ENCODE assay signal across 9 cellular contexts in genomic region chr11:108734956-108735559, GRCh38.
DNase-seq lines count a peak whose midpoint lies in the region; FAIRE-seq and TF ChIP-seq lines count a peak whose summit lies in the region.
"Had no signal": no experiment of that assay in that cellular context is flagged by ENCODE, and none has a peak within 500 bp of the region (broad histone marks: within the 10 kb centered on the region; RNA-seq: fewer than 3 reads in every experiment).

No MANE protein-coding gene starts in this region.

- 0 out of 2 replicates have a peak, but pooled peaks cover 6% of the 10 kb centered on the region for H4K20me1 ChIP-seq in OCI-LY7 (ENCODE audit: insufficient read depth, low read length)

- no peak overlapping the region for H3K4me2 ChIP-seq in OCI-LY7 (ENCODE audit: low read length)

- no TSS peak for BruUV-seq in OCI-LY7 (replicated peaks; lab: Mats Ljungman, UMichigan)

- no peak overlapping the region for H3K27ac ChIP-seq in 22Rv1
- no peak overlapping the region for H3K27ac ChIP-seq in OCI-LY7 (ENCODE audit: low read depth, low read length, poor library complexity, severe bottlenecking)
- H3K27ac ChIP-seq: right atrium auricular region had no signal

- no peak overlapping the region for H3K4me3 ChIP-seq in GM12864 (ENCODE audit: low read depth, low read length)
- H3K4me3 ChIP-seq in OCI-LY7 (ENCODE audit: low read depth, low read length, poor library complexity, severe bottlenecking) = no peak overlapping the region
- H3K4me3 ChIP-seq in fibroblast of mammary gland (ENCODE audit: control insufficient read depth, low read depth, low read length) = no peak overlapping the region
- H3K4me3 ChIP-seq: right atrium auricular region had no signal

- intact Hi-C loops in OCI-LY7 (cut with micrococcal nuclease; ENCODE audit: unreplicated experiment) = no loop called here

- no peak overlapping the region for H2AFZ ChIP-seq in OCI-LY7 (ENCODE audit: low read length)

- peak; percentile 88 for TF ChIP-seq CTCF in 22Rv1 (IDR thresholded peaks at IDR 0.05)
- peak; percentile 46 for TF ChIP-seq CTCF in GM12864 (IDR thresholded peaks at IDR 0.05; ENCODE audit: low read depth, low read length, missing control alignments)
- TF ChIP-seq CTCF in OCI-LY7 (conservative IDR thresholded peaks at IDR 0.05; ENCODE audit: low read length) = peak; percentile 88
- TF ChIP-seq CTCF in fibroblast of mammary gland (conservative IDR thresholded peaks at IDR 0.05; ENCODE audit: control insufficient read depth, insufficient read depth, low read depth, low read length) = peak; percentile 48

- H3K79me2 ChIP-seq in OCI-LY7 (ENCODE audit: insufficient read depth, low read depth, low read length) = peaks cover 68% of the 10 kb centered on the region; the same call in 1 of the 2 replicates

- CTCF ChIA-PET in OCI-LY7 (lab: Charles Lee; ENCODE audit: unreplicated experiment) = no interaction called here

- no peaks in the 10 kb centered on the region for H3K9me2 ChIP-seq in OCI-LY7 (ENCODE audit: insufficient read depth, low read length)

- POLR2A ChIA-PET in OCI-LY7 (lab: Charles Lee) = interaction anchor here (1.1 kb wide), 1 partner anchor 12 kb away, joined by 5 read pairs; no protein-coding TSS in a partner anchor

- H3K36me3 ChIP-seq in OCI-LY7 (ENCODE audit: insufficient read depth, low read length) = peaks cover 73% of the 10 kb centered on the region
- H3K36me3 ChIP-seq: right atrium auricular region had no signal

- H3K9me3 ChIP-seq in OCI-LY7 (ENCODE audit: low read length) = 0 out of 2 replicates have a peak, but pooled peaks cover 3% of the 10 kb centered on the region
- H3K9me3 ChIP-seq: right atrium auricular region had no signal

- H3K4me1 ChIP-seq in OCI-LY7 (ENCODE audit: insufficient read depth, low read length, poor library complexity, severe bottlenecking) = peaks cover 14% of the 10 kb centered on the region

- FAIRE-seq in RCC 7860 (lab: Jason Lieb, UNC) = no peak

- DNase-seq in GM12864 (ENCODE audit: low read depth) = no peak
- DNase-seq in OCI-LY7 (ENCODE audit: low spot score) = peak; percentile 53
- peak; percentile 34 for DNase-seq in fibroblast of mammary gland (ENCODE audit: low read depth)
- DNase-seq in NCI-H2107 treated with DMSO at 0.1 percent for 48 hours (lab: John Stamatoyannopoulos, UW; ENCODE audit: unreplicated experiment) = no peak
- no peak for DNase-seq in HuH-7.5 (ENCODE audit: low spot score)
- DNase-seq in RCC 7860 (ENCODE audit: low spot score) = no peak
- no peak for DNase-seq in NCI-H226

Comparison
In these comparisons a context has a peak if more than half of its experiments do, and no peak if none do; other contexts are left out.
1. DNase-seq: peak in OCI-LY7 (single experiment) and fibroblast of mammary gland (single experiment); none in GM12864 (single experiment), NCI-H2107 treated with DMSO at 0.1 percent for 48 hours (single experiment), HuH-7.5 (single experiment), RCC 7860 (single experiment) and NCI-H226 (single experiment).
2. Peak in every context shown above with its lines, with median percentiles within 50 percentile points of each other: CTCF ChIP-seq.